23 cellular contexts compared by ENCODE assay signal in genomic region chr3:188102861-188103547, GRCh38. TPM values are rescaled to one million over a fixed set of nuclear protein-coding genes. Genes with fewer than 3 reads are reported as not detected.
"Had no signal": no experiment of that assay in that cellular context is flagged by ENCODE, and none has a peak within 500 bp of the region (broad histone marks: within the 10 kb centered on the region; RNA-seq: fewer than 3 reads in every experiment).

No MANE protein-coding gene starts in this region.

- H3K9me2 ChIP-seq: SK-N-SH had no signal

- H3K27ac ChIP-seq: KMS-11, RWPE1 had no signal

- H3K4me2 ChIP-seq: KMS-11, SK-N-SH had no signal

- H3K4me3 ChIP-seq: K562 had no signal

- ATAC-seq: HepG2, K562, Panc1, PC-3 had no signal

- H3K4me3 Mint-ChIP-seq: IgD-negative memory B cell had no signal

- H3K9me3 ChIP-seq: SK-N-SH had no signal

- H3K27ac Mint-ChIP-seq: IgD-negative memory B cell had no signal

- DNase-seq: Kasumi-1, MM.1S, NCI-H1092 treated with DMSO at 0.1 percent for 48 hours, NCI-H1436, NCI-H187, NCI-H2029, NCI-H2081 treated with DMSO at 0.1 percent for 48 hours, NCI-H2171, NCI-H226, NCI-H446, NCI-H510A, NCI-H524 treated with DMSO at 0.1 percent for 48 hours, NCI-H69, NCI-H774, PC-3, SHP77, SK-N-SH had no signal

RNA-seq across cellular contexts. Expression of gene LPP, which starts 51.0 kb away (rescaled TPM):
- polyA plus RNA-seq: K562 had no signal
